ENCODE assay signal across 10 cellular contexts in genomic region chr22:29079218-29079901, GRCh38. TPM values are rescaled to one million over a fixed set of nuclear protein-coding genes. Genes with fewer than 3 reads are reported as not detected.
DNase-seq lines count a peak whose midpoint lies in the region; ATAC-seq and TF ChIP-seq lines count a peak whose summit lies in the region.
"Had no signal": no experiment of that assay in that cellular context is flagged by ENCODE, and none has a peak within 500 bp of the region (broad histone marks: within the 10 kb centered on the region; RNA-seq: fewer than 3 reads in every experiment).

No MANE protein-coding gene starts in this region.

- peaks cover 10% of the 10 kb centered on the region for H3K4me1 Mint-ChIP-seq in activated CD4-positive, alpha-beta memory T cell treated with anti-CD3 and anti-CD28 coated beads, Interleukin-2, amount 10 ng/mL, durations not matched to agents 7 days and 5 days

- no peak for TF ChIP-seq CTCF in astrocyte of the spinal cord (IDR thresholded peaks at IDR 0.05; ENCODE audit: low read depth, low read length)
- TF ChIP-seq CTCF in gastrocnemius medialis (IDR thresholded peaks at IDR 0.05 in 4 of 5, conservative IDR thresholded peaks at IDR 0.05 in 1 of 5) = no peak

- CTCF ChIA-PET in activated CD4-positive, alpha-beta memory T cell treated with anti-CD3 and anti-CD28 coated beads, Interleukin-2, amount 10 ng/mL, durations not matched to agents 7 days and 5 days (lab: Charles Lee) = no interaction called here

- H3K4me3 Mint-ChIP-seq in activated CD4-positive, alpha-beta memory T cell treated with anti-CD3 and anti-CD28 coated beads, Interleukin-2, amount 10 ng/mL, durations not matched to agents 7 days and 5 days = no peak overlapping the region
- H3K4me3 Mint-ChIP-seq: T-helper 17 cell had no signal

- peaks cover 48% of the 10 kb centered on the region for H3K27me3 Mint-ChIP-seq in activated CD4-positive, alpha-beta memory T cell treated with anti-CD3 and anti-CD28 coated beads, Interleukin-2, amount 10 ng/mL, durations not matched to agents 7 days and 5 days

- TF ChIP-seq POLR2A in gastrocnemius medialis (IDR thresholded peaks at IDR 0.05) = no peak

- intact Hi-C loops in gastrocnemius medialis (cut with DNase I; ENCODE audit: low total_unique reads) = no loop called here

- peak in 65 of 76 experiments; percentile 8 to 87 (median 63) for DNase-seq in HUDEP-2 (lab: John Stamatoyannopoulos, UW; ENCODE audit: unreplicated experiment in 76 of 76)
- peak; percentile 84 for DNase-seq in NCI-H2171 (lab: John Stamatoyannopoulos, UW)
- DNase-seq in astrocyte of the spinal cord (ENCODE audit: low read depth, low spot score) = peak; percentile 36
- no peak for DNase-seq in gastrocnemius medialis
- no peak for DNase-seq in SKM-1 treated with dmso at 0.1 percent for 144 hours (lab: John Stamatoyannopoulos, UW; ENCODE audit: unreplicated experiment)
- DNase-seq in activated CD4-positive, alpha-beta memory T cell treated with anti-CD3 and anti-CD28 coated beads, Interleukin-2, amount 10 ng/mL, durations not matched to agents 7 days and 5 days = no peak
- DNase-seq: T-helper 17 cell had no signal

- no peak overlapping the region for H3K4me3 ChIP-seq in astrocyte of the spinal cord (ENCODE audit: low read depth, low read length)
- H3K4me3 ChIP-seq in gastrocnemius medialis = no peak overlapping the region

- H3K4me1 ChIP-seq in gastrocnemius medialis = peaks cover 24 to 31% of the 10 kb centered on the region in 2 donors

- no peaks in the 10 kb centered on the region for H3K36me3 ChIP-seq in gastrocnemius medialis

- POLR2A ChIA-PET in activated CD4-positive, alpha-beta memory T cell treated with anti-CD3 and anti-CD28 coated beads, Interleukin-2, amount 10 ng/mL, durations not matched to agents 7 days and 5 days (lab: Charles Lee) = no interaction called here

- H3K27me3 ChIP-seq in gastrocnemius medialis = no peaks in the 10 kb centered on the region

- H3K27ac Mint-ChIP-seq in activated CD4-positive, alpha-beta memory T cell treated with anti-CD3 and anti-CD28 coated beads, Interleukin-2, amount 10 ng/mL, durations not matched to agents 7 days and 5 days = no peak overlapping the region

- no peaks in the 10 kb centered on the region for H3K9me3 Mint-ChIP-seq in activated CD4-positive, alpha-beta memory T cell treated with anti-CD3 and anti-CD28 coated beads, Interleukin-2, amount 10 ng/mL, durations not matched to agents 7 days and 5 days

- H3K36me3 Mint-ChIP-seq in activated CD4-positive, alpha-beta memory T cell treated with anti-CD3 and anti-CD28 coated beads, Interleukin-2, amount 10 ng/mL, durations not matched to agents 7 days and 5 days (ENCODE audit: low read depth) = no peaks in the 10 kb centered on the region

- in situ Hi-C loops in astrocyte of the spinal cord (cut with HindIII; ENCODE audit: low sequenced_read_pairs) (no loop called here), gastrocnemius medialis (cut with MboI; ENCODE audit: low sequenced_read_pairs in 4 of 4) (loop anchor here in 1 of 4 donors (5.0 kb wide), 1 partner anchor 63 kb away; no protein-coding TSS in a partner anchor)

- ATAC-seq in gastrocnemius medialis (no peak), GM19328 (IDR thresholded peaks at IDR 0.05; ENCODE audit: unreplicated experiment) (no peak), HG03432 (IDR thresholded peaks at IDR 0.05; ENCODE audit: unreplicated experiment) (no peak)
- ATAC-seq: T-helper 17 cell had no signal

- H3K27ac ChIP-seq in gastrocnemius medialis = peak overlapping the region; percentile 42 to 71 (median 62)

- H3K9me3 ChIP-seq in gastrocnemius medialis = no peaks in the 10 kb centered on the region

RNA-seq across cellular contexts. Expression of gene KREMEN1, which starts 6.5 kb away (rescaled TPM):
- total RNA-seq in gastrocnemius medialis = 10 to 100 TPM in 3 of 4 donors, 1 to 10 TPM in 1; 7.5 to 35.8 (median 15.4) TPM
- not detected for total RNA-seq in activated CD4-positive, alpha-beta memory T cell treated with anti-CD3 and anti-CD28 coated beads, Interleukin-2, amount 10 ng/mL, durations not matched to agents 7 days and 5 days

RNA-seq across cellular contexts. Expression of gene C22orf31, which starts 17.7 kb away (rescaled TPM):
- not detected for total RNA-seq in gastrocnemius medialis
- total RNA-seq in activated CD4-positive, alpha-beta memory T cell treated with anti-CD3 and anti-CD28 coated beads, Interleukin-2, amount 10 ng/mL, durations not matched to agents 7 days and 5 days = not detected
- total RNA-seq: epithelial cell of proximal tubule, T-helper 17 cell had no signal

Comparison
In these comparisons a context has a peak if more than half of its experiments do, and no peak if none do; other contexts are left out.
1. DNase-seq: peak in HUDEP-2 (65 of 76), NCI-H2171 (single experiment) and astrocyte of the spinal cord (single experiment); none in gastrocnemius medialis (0 of 2), SKM-1 treated with dmso at 0.1 percent for 144 hours (single experiment) and activated CD4-positive, alpha-beta memory T cell treated with anti-CD3 and anti-CD28 coated beads, Interleukin-2, amount 10 ng/mL, durations not matched to agents 7 days and 5 days (single experiment).
2. RNA of gene KREMEN1, which starts 6.5 kb away (total RNA-seq): 7.5 to 35.8 TPM in gastrocnemius medialis; not detected in activated CD4-positive, alpha-beta memory T cell treated with anti-CD3 and anti-CD28 coated beads, Interleukin-2, amount 10 ng/mL, durations not matched to agents 7 days and 5 days; every median in the first group is over 4 times any median in the second.